8 cellular contexts compared by ENCODE assay signal in genomic region chr17:45227101-45227591, GRCh38. TPM values are rescaled to one million over a fixed set of nuclear protein-coding genes. Genes with fewer than 3 reads are reported as not detected.
DNase-seq lines count a peak whose midpoint lies in the region; TF ChIP-seq lines count a peak whose summit lies in the region.

No MANE protein-coding gene starts in this region.

- peaks cover 0 to 15% (median 5%) of the 10 kb centered on the region in 11 experiments; a peak in 11 of 22 replicates for H4K20me1 ChIP-seq in BLaER1 treated with 17β-estradiol and CSF1 and Interleukin-3, amounts not matched to agents 10 nM and 100 nM

- no peak overlapping the region for H3K4me3 Mint-ChIP-seq in HFFc6
- H3K4me3 Mint-ChIP-seq in osteocyte (ENCODE audit: unreplicated experiment), result no peak overlapping the region

- H3K4me1 Mint-ChIP-seq in HFFc6 (ENCODE audit: low read depth) (peaks cover 51% of the 10 kb centered on the region), osteocyte (ENCODE audit: unreplicated experiment) (peaks cover 48% of the 10 kb centered on the region)

- no peaks in the 10 kb centered on the region for H3K36me3 Mint-ChIP-seq in HFFc6 (ENCODE audit: low read depth)
- no peaks in the 10 kb centered on the region for H3K36me3 Mint-ChIP-seq in osteocyte (ENCODE audit: unreplicated experiment)

- no peak overlapping the region for H2AK5ac ChIP-seq in mesenchymal stem cell (ENCODE audit: low read length, severe bottlenecking)

- peak overlapping the region; percentile 98 to 100 (median 100) for H3K4me2 ChIP-seq in BLaER1 treated with 17β-estradiol and CSF1 and Interleukin-3, amounts not matched to agents 10 nM and 100 nM
- no peak overlapping the region for H3K4me2 ChIP-seq in mesenchymal stem cell (ENCODE audit: low read length, poor library complexity, severe bottlenecking)

- no peak overlapping the region for H2BK120ac ChIP-seq in mesenchymal stem cell (ENCODE audit: low read depth, low read length)

- no peaks in the 10 kb centered on the region for H3K9me3 ChIP-seq in BLaER1 treated with 17β-estradiol and CSF1 and Interleukin-3, amounts not matched to agents 10 nM and 100 nM (replicated peaks in 1 of 11)
- H3K9me3 ChIP-seq in mesenchymal stem cell (ENCODE audit: control insufficient read depth, low read length), result no peaks in the 10 kb centered on the region

- 78% methylated on average over 4 of the region's 5 CpGs for WGBS in mesenchymal stem cell

- no peak overlapping the region for H3K4ac ChIP-seq in mesenchymal stem cell (ENCODE audit: low read depth in 1 of 2, low read length in 2 of 2)

- H3K23ac ChIP-seq in mesenchymal stem cell (ENCODE audit: low read length in 2 of 2), result no peak overlapping the region

- H3K9me3 Mint-ChIP-seq in HFFc6 (no peaks in the 10 kb centered on the region), osteocyte (ENCODE audit: unreplicated experiment) (no peaks in the 10 kb centered on the region)

- DNase-seq in HFFc6, result no peak
- DNase-seq in activated CD8-positive, alpha-beta memory T cell treated with anti-CD3 and anti-CD28 coated beads, Interleukin-2, amount 50 U/mL, for 48 hours, result peak; percentile 75
- no peak for DNase-seq in mesenchymal stem cell
- no peak for DNase-seq in osteocyte (ENCODE audit: extremely low spot score, unreplicated experiment)
- DNase-seq in NCI-H2029 treated with DMSO at 0.1 percent for 48 hours (lab: John Stamatoyannopoulos, UW), result no peak
- DNase-seq in C1 segment of cervical spinal cord (lab: John Stamatoyannopoulos, UW), result no peak
- DNase-seq in DMS153 treated with DMSO at 0.1 percent for 48 hours (lab: John Stamatoyannopoulos, UW; ENCODE audit: unreplicated experiment), result no peak

- peak overlapping the region; percentile 1 for H4K8ac ChIP-seq in mesenchymal stem cell (ENCODE audit: low read length)

- H3K18ac ChIP-seq in mesenchymal stem cell (ENCODE audit: low read depth in 1 of 2, low read length in 2 of 2), result peak overlapping the region in 1 of 2 experiments; percentile 17

- peaks cover 79 to 94% (median 86%) of the 10 kb centered on the region in 10 experiments for H3K4me1 ChIP-seq in BLaER1 treated with 17β-estradiol and CSF1 and Interleukin-3, amounts not matched to agents 10 nM and 100 nM
- peaks cover 50% of the 10 kb centered on the region for H3K4me1 ChIP-seq in mesenchymal stem cell (ENCODE audit: control insufficient read depth, insufficient read depth, low read depth, low read length)

- peak overlapping the region; percentile 93 to 100 (median 98) for H3K4me3 ChIP-seq in BLaER1 treated with 17β-estradiol and CSF1 and Interleukin-3, amounts not matched to agents 10 nM and 100 nM
- H3K4me3 ChIP-seq in mesenchymal stem cell (ENCODE audit: insufficient read depth in 1 of 2, low read depth in 1 of 2, low read length in 2 of 2), result peak overlapping the region in 1 of 2 experiments; percentile 34

- H4K91ac ChIP-seq in mesenchymal stem cell (ENCODE audit: low read length), result peak overlapping the region; percentile 74

- H2BK12ac ChIP-seq in mesenchymal stem cell (ENCODE audit: low read length in 2 of 2), result peak overlapping the region in 1 of 2 experiments; percentile 29

- no peak overlapping the region for H2AFZ ChIP-seq in mesenchymal stem cell (ENCODE audit: low read depth, low read length)

- peak overlapping the region; percentile 90 to 99 (median 97) for H3K9ac ChIP-seq in BLaER1 treated with 17β-estradiol and CSF1 and Interleukin-3, amounts not matched to agents 10 nM and 100 nM
- peak overlapping the region; percentile 73 for H3K9ac ChIP-seq in mesenchymal stem cell (ENCODE audit: low read length)

- no peak overlapping the region for H2BK5ac ChIP-seq in mesenchymal stem cell (ENCODE audit: low read depth, low read length, poor library complexity, severe bottlenecking)

- H3K27me3 ChIP-seq in BLaER1 treated with 17β-estradiol and CSF1 and Interleukin-3, amounts not matched to agents 10 nM and 100 nM, result no peaks in the 10 kb centered on the region
- peaks cover 9 to 15% of the 10 kb centered on the region in 2 experiments for H3K27me3 ChIP-seq in mesenchymal stem cell (ENCODE audit: control insufficient read depth in 1 of 2, insufficient read depth in 1 of 2, low read length in 2 of 2)

- peak overlapping the region; percentile 90 to 100 (median 99) for H3K27ac ChIP-seq in BLaER1 treated with 17β-estradiol and CSF1 and Interleukin-3, amounts not matched to agents 10 nM and 100 nM
- H3K27ac ChIP-seq in mesenchymal stem cell (ENCODE audit: low read length, poor library complexity, severe bottlenecking), result no peak overlapping the region

- peak overlapping the region in 1 of 2 experiments; percentile 22 for H3K14ac ChIP-seq in mesenchymal stem cell (ENCODE audit: low read length in 2 of 2)

- no peaks in the 10 kb centered on the region for H3K79me1 ChIP-seq in mesenchymal stem cell (replicated peaks; ENCODE audit: low read length, poor library complexity, severe bottlenecking)

- H3K27ac Mint-ChIP-seq in HFFc6 (peak overlapping the region; percentile 26; the same call in 1 of the 2 replicates), osteocyte (ENCODE audit: unreplicated experiment) (no peak overlapping the region)

- TF ChIP-seq CTCF in HFFc6 (IDR thresholded peaks at IDR 0.05) (no peak), osteocyte (IDR thresholded peaks at IDR 0.05) (no peak)

- H3K27me3 Mint-ChIP-seq in HFFc6 (ENCODE audit: insufficient read depth) (peaks cover 8% of the 10 kb centered on the region; the same call in 1 of the 2 replicates), osteocyte (ENCODE audit: unreplicated experiment) (peaks cover 3% of the 10 kb centered on the region)

- no peak overlapping the region for H2BK15ac ChIP-seq in mesenchymal stem cell (ENCODE audit: low read depth, poor library complexity, severe bottlenecking)

- H3K36me3 ChIP-seq in BLaER1 treated with 17β-estradiol and CSF1 and Interleukin-3, amounts not matched to agents 10 nM and 100 nM, result peaks cover 2 to 48% (median 17%) of the 10 kb centered on the region in 11 experiments; a peak in 21 of 22 replicates
- no peaks in the 10 kb centered on the region for H3K36me3 ChIP-seq in mesenchymal stem cell (ENCODE audit: control insufficient read depth in 1 of 2, insufficient read depth in 2 of 2, low read depth in 1 of 2, low read length in 2 of 2)

RNA-seq across cellular contexts. Expression of gene FMNL1, which starts 5.5 kb away (rescaled TPM):
- total RNA-seq in HFFc6 (2021; fragmentation: NEBNext Ultra II Directional; extraction: Animal tissue kit (Norgen Biotek cat#: 25700)), result 1 to 10 TPM; 1.6 to 8.0 (median 6.0) TPM
- 0.97 TPM for polyA plus RNA-seq in mesenchymal stem cell (2013, experiment 1 of 2)
- polyA plus RNA-seq in mesenchymal stem cell (2013, experiment 2 of 2), result 0.99 TPM
- 2.0 and 2.8 TPM in 2 replicates for total RNA-seq in osteocyte

RNA-seq across cellular contexts. Expression of gene SPATA32, which starts 34.7 kb away (rescaled TPM):
- total RNA-seq in HFFc6 (2021; fragmentation: NEBNext Ultra II Directional; extraction: Animal tissue kit (Norgen Biotek cat#: 25700)), result under 1 TPM in 1 of 6 experiments, not detected in 5; 0.11 TPM
- polyA plus RNA-seq in mesenchymal stem cell (2013, experiment 1 of 2), result not detected
- not detected for polyA plus RNA-seq in mesenchymal stem cell (2013, experiment 2 of 2)
- 0.18 TPM in 1 of 2 replicates, not detected in the other for total RNA-seq in osteocyte
